In the genomic region with DNA sequence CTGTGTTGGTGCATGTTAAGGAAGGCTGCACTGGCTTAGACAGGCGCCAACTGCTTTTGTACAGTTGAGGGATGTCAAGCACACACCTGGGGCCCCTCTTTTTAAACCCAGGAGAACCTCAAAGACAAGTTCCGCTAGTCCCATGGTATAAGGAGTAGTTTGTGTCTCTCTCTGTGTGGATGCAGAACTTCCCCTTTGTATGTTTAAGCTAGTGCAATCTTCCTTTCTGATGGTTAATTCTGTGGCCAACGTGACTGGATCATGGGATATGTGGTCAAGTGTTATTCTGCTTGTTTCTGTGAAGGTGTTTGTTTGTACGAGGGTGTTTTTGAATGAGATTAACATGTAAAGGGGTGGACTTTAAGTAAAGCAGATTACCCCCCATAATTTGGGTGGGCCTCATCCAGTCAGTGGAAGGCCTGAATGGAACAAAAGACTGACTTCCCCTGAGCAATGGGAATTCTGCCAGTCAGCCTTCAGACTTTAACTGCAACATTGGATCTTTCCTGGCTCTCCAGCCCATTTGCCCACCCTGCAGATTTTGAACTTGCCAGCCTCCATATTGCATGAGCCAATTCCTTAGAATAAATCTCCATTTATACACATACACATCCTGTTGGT, we compare ENCODE assay signal across 18 cellular contexts.
"Had no signal": no experiment of that assay in that cellular context is flagged by ENCODE, and none has a peak within 500 bp of the region (broad histone marks: within the 10 kb centered on the region; RNA-seq: fewer than 3 reads in every experiment).

No MANE protein-coding gene starts in this region.

- H3K27ac ChIP-seq: body of pancreas, spleen, WERI-Rb-1 had no signal

- H3K27ac Mint-ChIP-seq: activated T-helper 2 cell treated with anti-CD3 and anti-CD28 coated beads, Interferon-gamma antibody, Interleukin-2, Interleukin-4, amounts not matched to agents 10 μg/mL and 5 μg/mL and 100 μg/mL, durations not matched to agents 14 hours and 24 hours and 36 hours; memory B cell had no signal

- H3K9me3 ChIP-seq: body of pancreas, spleen had no signal

- ATAC-seq: body of pancreas, sciatic nerve had no signal

- H3K4me1 ChIP-seq: body of pancreas had no signal

- H3K36me3 Mint-ChIP-seq: memory B cell had no signal

- H3K9me3 Mint-ChIP-seq: memory B cell had no signal

- H3K4me3 Mint-ChIP-seq: memory B cell had no signal

- H3K36me3 ChIP-seq: spleen, WERI-Rb-1 had no signal

- H3K27me3 ChIP-seq: body of pancreas, spleen had no signal

- H3K4me3 ChIP-seq: body of pancreas, spleen had no signal

- DNase-seq: activated CD4-positive, alpha-beta T cell treated with anti-CD3 and anti-CD28 coated beads for 48 hours; activated naive CD4-positive, alpha-beta T cell treated with anti-CD3 and anti-CD28 coated beads, Interleukin-2, amount 50 U/mL, for 16 hours; amniotic stem cell; body of pancreas; central memory CD4-positive, alpha-beta T cell; cortex of kidney; effector CD8-positive, alpha-beta T cell; foreskin melanocyte; head of caudate nucleus; spleen; stimulated activated CD4-positive, alpha-beta T cell treated with anti-CD3 and anti-CD28 coated beads, Interleukin-1b, Interleukin-23, amount 100 ng/mL, for 48 hours; stimulated activated naive CD4-positive, alpha-beta T cell; substantia nigra; T1000; WERI-Rb-1 had no signal

- H3K27me3 Mint-ChIP-seq: memory B cell had no signal
